ENCODE assay signal across 1 cellular context in the genomic region with DNA sequence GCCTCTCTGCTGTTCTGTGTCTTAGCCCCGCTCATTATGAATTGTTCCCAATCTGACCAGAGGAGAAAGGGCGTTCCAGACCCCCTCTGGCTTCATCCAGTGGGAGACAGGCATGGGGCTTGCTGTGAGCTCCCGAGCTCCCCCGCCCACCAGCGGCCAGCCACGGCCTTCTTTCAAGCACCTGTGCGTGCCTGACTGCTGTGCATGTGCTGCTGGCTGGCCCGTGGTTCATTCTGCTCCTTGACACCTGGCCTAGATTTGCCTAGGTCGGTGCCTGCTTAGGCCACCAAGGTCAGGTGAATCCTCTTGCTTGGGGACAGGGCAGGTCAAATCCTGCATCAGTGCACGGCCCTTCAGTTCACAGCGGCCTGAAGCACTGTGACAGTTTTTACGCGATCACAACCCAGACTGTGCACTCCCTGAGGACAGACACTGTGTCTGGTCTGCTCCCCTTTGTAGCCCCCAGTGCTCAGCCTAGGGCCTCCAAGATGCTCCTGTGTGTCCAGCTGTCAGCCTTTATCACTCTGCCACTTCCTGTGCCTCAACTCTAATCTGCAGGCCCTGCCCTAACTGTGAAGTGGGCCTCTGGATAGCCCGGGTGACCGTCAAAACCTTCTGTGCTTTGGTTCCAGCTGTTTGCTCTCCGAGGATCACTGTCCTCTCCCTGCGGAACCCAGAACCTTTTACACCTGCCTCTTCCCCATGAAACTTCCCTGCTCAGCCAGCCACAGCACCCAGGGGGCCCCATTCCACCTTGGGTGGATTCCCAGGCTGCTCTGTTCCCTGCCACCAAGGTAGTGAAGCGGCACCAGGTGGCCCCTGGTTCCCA.
TF ChIP-seq lines count a peak whose summit lies in the region.

No MANE protein-coding gene starts in this region.

TF ChIP-seq in HepG2, 621 proteins besides CTCF, POLR2A, EP300 and RAD21 (continued from another document and continues in another):
- TF ChIP-seq, protein P1, sequence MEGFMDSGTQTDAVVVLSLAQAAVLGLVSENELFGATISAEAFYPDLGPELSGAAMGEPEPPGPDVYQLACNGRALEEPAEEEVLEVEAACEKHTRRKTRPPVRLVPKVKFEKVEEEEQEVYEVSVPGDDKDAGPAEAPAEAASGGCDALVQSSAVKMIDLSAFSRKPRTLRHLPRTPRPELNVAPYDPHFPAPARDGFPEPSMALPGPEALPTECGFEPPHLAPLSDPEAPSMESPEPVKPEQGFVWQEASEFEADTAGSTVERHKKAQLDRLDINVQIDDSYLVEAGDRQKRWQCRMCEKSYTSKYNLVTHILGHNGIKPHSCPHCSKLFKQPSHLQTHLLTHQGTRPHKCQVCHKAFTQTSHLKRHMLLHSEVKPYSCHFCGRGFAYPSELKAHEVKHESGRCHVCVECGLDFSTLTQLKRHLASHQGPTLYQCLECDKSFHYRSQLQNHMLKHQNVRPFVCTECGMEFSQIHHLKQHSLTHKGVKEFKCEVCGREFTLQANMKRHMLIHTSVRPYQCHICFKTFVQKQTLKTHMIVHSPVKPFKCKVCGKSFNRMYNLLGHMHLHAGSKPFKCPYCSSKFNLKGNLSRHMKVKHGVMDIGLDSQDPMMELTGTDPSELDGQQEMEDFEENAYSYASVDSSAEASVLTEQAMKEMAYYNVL (CRISPR knock-in tag; IDR thresholded peaks at IDR 0.05; ENCODE audit: borderline replicate concordance), result no peak
- TF ChIP-seq PAF1 (CRISPR knock-in tag; IDR thresholded peaks at IDR 0.05), result no peak
- no peak for TF ChIP-seq ZSCAN12 (CRISPR knock-in tag; IDR thresholded peaks at IDR 0.05)
- TF ChIP-seq TRIM24 (CRISPR knock-in tag; IDR thresholded peaks at IDR 0.05), result no peak
- TF ChIP-seq, protein P2, sequence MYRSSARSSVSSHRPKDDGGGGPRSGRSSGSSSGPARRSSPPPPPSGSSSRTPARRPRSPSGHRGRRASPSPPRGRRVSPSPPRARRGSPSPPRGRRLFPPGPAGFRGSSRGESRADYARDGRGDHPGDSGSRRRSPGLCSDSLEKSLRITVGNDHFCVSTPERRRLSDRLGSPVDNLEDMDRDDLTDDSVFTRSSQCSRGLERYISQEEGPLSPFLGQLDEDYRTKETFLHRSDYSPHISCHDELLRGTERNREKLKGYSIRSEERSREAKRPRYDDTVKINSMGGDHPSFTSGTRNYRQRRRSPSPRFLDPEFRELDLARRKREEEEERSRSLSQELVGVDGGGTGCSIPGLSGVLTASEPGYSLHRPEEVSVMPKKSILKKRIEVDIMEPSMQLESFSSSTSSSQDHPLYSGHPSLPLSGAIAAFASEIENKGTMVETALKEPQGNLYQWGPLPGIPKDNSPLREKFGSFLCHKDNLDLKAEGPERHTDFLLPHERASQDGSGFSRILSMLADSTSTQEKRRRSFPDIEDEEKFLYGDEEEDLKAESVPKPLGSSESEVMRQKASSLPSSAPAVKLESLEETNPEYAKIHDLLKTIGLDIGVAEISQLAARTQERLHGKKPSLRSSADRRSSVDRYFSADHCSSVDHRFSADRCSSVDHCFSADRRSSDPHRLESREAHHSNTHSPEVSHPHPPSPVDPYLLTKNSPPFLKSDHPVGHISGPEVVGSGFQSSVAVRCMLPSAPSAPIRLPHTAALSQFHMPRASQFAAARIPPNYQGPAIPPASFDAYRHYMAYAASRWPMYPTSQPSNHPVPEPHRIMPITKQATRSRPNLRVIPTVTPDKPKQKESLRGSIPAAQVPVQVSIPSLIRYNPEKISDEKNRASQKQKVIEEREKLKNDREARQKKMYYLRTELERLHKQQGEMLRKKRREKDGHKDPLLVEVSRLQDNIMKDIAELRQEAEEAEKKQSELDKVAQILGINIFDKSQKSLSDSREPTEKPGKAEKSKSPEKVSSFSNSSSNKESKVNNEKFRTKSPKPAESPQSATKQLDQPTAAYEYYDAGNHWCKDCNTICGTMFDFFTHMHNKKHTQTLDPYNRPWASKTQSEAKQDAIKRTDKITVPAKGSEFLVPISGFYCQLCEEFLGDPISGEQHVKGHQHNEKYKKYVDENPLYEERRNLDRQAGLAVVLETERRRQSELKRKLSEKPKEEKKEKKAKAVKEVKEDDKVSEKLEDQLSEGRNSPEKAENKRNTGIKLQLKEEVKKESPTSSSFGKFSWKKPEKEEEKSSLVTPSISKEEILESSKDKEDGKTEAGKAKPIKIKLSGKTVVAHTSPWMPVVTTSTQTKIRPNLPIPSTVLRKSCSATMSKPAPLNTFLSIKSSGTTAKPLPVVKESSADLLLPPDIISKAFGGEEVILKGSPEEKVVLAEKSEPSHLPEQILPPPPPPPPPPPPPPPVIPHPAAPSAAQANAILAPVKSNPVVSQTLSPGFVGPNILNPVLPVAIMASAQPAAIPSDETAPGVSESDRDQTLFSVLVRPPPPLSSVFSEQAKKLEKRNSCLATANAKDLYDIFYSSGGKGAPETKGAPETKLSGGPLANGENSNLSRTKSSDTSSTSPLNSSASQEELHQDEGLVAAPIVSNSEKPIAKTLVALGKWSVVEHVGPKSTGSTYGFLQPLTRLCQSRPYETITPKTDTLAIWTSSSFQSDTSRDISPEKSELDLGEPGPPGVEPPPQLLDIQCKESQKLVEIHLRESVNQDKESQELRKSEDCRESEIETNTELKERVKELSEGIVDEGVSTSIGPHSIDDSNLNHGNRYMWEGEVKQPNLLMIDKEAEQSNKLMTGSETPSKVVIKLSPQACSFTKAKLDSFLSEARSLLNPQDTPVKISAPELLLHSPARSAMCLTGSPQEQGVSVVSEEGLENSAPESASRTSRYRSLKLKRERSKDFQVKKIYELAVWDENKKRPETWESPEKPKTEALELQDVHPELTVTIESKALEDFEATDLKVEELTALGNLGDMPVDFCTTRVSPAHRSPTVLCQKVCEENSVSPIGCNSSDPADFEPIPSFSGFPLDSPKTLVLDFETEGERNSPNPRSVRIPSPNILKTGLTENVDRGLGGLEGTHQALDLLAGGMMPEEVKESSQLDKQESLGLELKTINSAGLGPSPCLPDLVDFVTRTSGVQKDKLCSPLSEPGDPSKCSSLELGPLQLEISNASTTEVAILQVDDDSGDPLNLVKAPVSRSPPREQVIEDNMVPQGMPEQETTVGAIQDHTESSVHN (CRISPR knock-in tag; IDR thresholded peaks at IDR 0.05), result no peak
- TF ChIP-seq CEBPB (IDR thresholded peaks at IDR 0.05; ENCODE audit: borderline replicate concordance, low read depth, low read length), result no peak
- TF ChIP-seq ZNF33A (CRISPR knock-in tag; IDR thresholded peaks at IDR 0.05; ENCODE audit: borderline replicate concordance), result no peak
- TF ChIP-seq, protein P3, sequence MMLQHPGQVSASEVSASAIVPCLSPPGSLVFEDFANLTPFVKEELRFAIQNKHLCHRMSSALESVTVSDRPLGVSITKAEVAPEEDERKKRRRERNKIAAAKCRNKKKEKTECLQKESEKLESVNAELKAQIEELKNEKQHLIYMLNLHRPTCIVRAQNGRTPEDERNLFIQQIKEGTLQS (CRISPR knock-in tag; IDR thresholded peaks at IDR 0.05), result no peak
- TF ChIP-seq KLF11 (CRISPR knock-in tag; IDR thresholded peaks at IDR 0.05), result no peak
- TF ChIP-seq, protein P4, sequence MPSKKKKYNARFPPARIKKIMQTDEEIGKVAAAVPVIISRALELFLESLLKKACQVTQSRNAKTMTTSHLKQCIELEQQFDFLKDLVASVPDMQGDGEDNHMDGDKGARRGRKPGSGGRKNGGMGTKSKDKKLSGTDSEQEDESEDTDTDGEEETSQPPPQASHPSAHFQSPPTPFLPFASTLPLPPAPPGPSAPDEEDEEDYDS (CRISPR knock-in tag; IDR thresholded peaks at IDR 0.05), result no peak
- no peak for TF ChIP-seq CREM (IDR thresholded peaks at IDR 0.05)
- TF ChIP-seq CREM (CRISPR knock-in tag; IDR thresholded peaks at IDR 0.05), result no peak
- peak; percentile 53; the same call in 1 of the 2 replicates for TF ChIP-seq RXRB (CRISPR knock-in tag; IDR thresholded peaks at IDR 0.05; ENCODE audit: borderline replicate concordance)
- no peak for TF ChIP-seq KDM3A (CRISPR knock-in tag; IDR thresholded peaks at IDR 0.05; ENCODE audit: low read depth)
- TF ChIP-seq ONECUT2 (CRISPR knock-in tag; IDR thresholded peaks at IDR 0.05), result no peak
- TF ChIP-seq ZMYM4 (CRISPR knock-in tag; IDR thresholded peaks at IDR 0.05), result no peak; the same call in 1 of the 2 replicates
- TF ChIP-seq ZC3H4 (CRISPR knock-in tag; IDR thresholded peaks at IDR 0.05; ENCODE audit: borderline replicate concordance), result no peak
- TF ChIP-seq HNRNPUL1 (IDR thresholded peaks at IDR 0.05; ENCODE audit: low read depth, low read length), result no peak
- no peak for TF ChIP-seq BCL6 (CRISPR knock-in tag; IDR thresholded peaks at IDR 0.05)
- TF ChIP-seq, protein P5, sequence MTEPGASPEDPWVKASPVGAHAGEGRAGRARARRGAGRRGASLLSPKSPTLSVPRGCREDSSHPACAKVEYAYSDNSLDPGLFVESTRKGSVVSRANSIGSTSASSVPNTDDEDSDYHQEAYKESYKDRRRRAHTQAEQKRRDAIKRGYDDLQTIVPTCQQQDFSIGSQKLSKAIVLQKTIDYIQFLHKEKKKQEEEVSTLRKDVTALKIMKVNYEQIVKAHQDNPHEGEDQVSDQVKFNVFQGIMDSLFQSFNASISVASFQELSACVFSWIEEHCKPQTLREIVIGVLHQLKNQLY (CRISPR knock-in tag; IDR thresholded peaks at IDR 0.05), result no peak
- no peak; the same call in 1 of the 2 replicates for TF ChIP-seq ZMAT3 (CRISPR knock-in tag; conservative IDR thresholded peaks at IDR 0.05)
- TF ChIP-seq, protein P6, sequence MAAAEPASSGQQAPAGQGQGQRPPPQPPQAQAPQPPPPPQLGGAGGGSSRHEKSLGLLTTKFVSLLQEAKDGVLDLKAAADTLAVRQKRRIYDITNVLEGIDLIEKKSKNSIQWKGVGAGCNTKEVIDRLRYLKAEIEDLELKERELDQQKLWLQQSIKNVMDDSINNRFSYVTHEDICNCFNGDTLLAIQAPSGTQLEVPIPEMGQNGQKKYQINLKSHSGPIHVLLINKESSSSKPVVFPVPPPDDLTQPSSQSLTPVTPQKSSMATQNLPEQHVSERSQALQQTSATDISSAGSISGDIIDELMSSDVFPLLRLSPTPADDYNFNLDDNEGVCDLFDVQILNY (CRISPR knock-in tag; conservative IDR thresholded peaks at IDR 0.05), result no peak
- TF ChIP-seq GATAD1 (CRISPR knock-in tag; IDR thresholded peaks at IDR 0.05), result no peak
- TF ChIP-seq, protein P7, sequence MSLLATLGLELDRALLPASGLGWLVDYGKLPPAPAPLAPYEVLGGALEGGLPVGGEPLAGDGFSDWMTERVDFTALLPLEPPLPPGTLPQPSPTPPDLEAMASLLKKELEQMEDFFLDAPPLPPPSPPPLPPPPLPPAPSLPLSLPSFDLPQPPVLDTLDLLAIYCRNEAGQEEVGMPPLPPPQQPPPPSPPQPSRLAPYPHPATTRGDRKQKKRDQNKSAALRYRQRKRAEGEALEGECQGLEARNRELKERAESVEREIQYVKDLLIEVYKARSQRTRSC (CRISPR knock-in tag; IDR thresholded peaks at IDR 0.05; ENCODE audit: low read depth), result 0 out of 2 replicates have a peak, but pooled peaks have one; percentile 28
- no peak for TF ChIP-seq ZNF121 (CRISPR knock-in tag; IDR thresholded peaks at IDR 0.05)
- no peak for TF ChIP-seq ZSCAN22 (CRISPR knock-in tag; IDR thresholded peaks at IDR 0.05)
- TF ChIP-seq FOXA1 (IDR thresholded peaks at IDR 0.05), result no peak
- no peak for TF ChIP-seq FOXA1 (CRISPR knock-in tag; IDR thresholded peaks at IDR 0.05)
- TF ChIP-seq, protein P8, sequence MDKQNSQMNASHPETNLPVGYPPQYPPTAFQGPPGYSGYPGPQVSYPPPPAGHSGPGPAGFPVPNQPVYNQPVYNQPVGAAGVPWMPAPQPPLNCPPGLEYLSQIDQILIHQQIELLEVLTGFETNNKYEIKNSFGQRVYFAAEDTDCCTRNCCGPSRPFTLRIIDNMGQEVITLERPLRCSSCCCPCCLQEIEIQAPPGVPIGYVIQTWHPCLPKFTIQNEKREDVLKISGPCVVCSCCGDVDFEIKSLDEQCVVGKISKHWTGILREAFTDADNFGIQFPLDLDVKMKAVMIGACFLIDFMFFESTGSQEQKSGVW (CRISPR knock-in tag; IDR thresholded peaks at IDR 0.05; ENCODE audit: borderline replicate concordance), result no peak
- TF ChIP-seq, protein P9, sequence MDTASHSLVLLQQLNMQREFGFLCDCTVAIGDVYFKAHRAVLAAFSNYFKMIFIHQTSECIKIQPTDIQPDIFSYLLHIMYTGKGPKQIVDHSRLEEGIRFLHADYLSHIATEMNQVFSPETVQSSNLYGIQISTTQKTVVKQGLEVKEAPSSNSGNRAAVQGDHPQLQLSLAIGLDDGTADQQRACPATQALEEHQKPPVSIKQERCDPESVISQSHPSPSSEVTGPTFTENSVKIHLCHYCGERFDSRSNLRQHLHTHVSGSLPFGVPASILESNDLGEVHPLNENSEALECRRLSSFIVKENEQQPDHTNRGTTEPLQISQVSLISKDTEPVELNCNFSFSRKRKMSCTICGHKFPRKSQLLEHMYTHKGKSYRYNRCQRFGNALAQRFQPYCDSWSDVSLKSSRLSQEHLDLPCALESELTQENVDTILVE (CRISPR knock-in tag; IDR thresholded peaks at IDR 0.05), result no peak
